In the genomic region with DNA sequence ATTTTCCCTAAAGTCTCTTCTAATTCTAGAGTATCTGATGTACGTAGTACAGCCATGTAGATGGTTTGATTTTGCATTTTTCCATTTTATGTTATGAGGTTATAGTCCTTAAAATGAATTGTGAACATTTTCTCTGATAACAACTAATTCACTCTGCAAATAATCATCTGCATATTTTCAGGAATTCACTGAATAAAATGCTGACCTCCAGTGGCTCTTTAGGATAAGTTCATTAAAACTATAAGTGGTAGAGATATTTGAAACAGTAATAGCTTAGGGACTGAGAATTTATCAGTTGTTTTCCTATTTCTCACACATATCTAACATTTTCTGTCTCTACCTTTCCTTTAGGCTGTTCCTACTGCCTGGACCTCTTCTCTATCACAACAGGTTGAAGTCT, we compare ENCODE assay signal across 1 cellular context.
A peak's percentile ranks its signal among the peaks of the same experiment; 100 is the strongest.
TF ChIP-seq lines count a peak whose summit lies in the region.

No MANE protein-coding gene starts in this region.

TF ChIP-seq in IMR-90, 13 proteins besides CTCF, POLR2A, EP300 and RAD21:
- TF ChIP-seq SMC3 (IDR thresholded peaks at IDR 0.05; ENCODE audit: low read depth, low read length), result peak; percentile 16; the same call in 1 of the 2 replicates
- no peak for TF ChIP-seq CHD1 (IDR thresholded peaks at IDR 0.05; ENCODE audit: low read depth, low read length)
TF ChIP-seq in IMR-90: peak in this region for 1.
